In genomic region chr9:34457266-34458012, GRCh38 we compare ENCODE assay signal across 8 cellular contexts. TPM values are rescaled to one million over a fixed set of nuclear protein-coding genes. Genes with fewer than 3 reads are reported as not detected.
A peak's percentile ranks its signal among the peaks of the same experiment; 100 is the strongest.
DNase-seq lines count a peak whose midpoint lies in the region; ATAC-seq and TF ChIP-seq lines count a peak whose summit lies in the region.

No MANE protein-coding gene starts in this region.

- ATAC-seq in HG03520 (IDR thresholded peaks at IDR 0.05; ENCODE audit: unreplicated experiment) = no peak

- TF ChIP-seq CTCF in type B pancreatic cell (conservative IDR thresholded peaks at IDR 0.05) = no peak

- peak overlapping the region; percentile 87 for H3K27ac Mint-ChIP-seq in type B pancreatic cell

- peak; percentile 84 for DNase-seq in EH (ENCODE audit: low read depth)
- peak; percentile 32 for DNase-seq in NCI-H1092 (lab: John Stamatoyannopoulos, UW)
- peak; percentile 24 for DNase-seq in activated CD8-positive, alpha-beta memory T cell treated with anti-CD3 and anti-CD28 coated beads, Interleukin-2, amount 50 U/mL, for 4 hours
- DNase-seq in fibroblast of gingiva (ENCODE audit: low read depth) = peak; percentile 65
- peak; percentile 68 for DNase-seq in mucosa of gallbladder (ENCODE audit: low spot score)
- peak; percentile 69 for DNase-seq in type B pancreatic cell (ENCODE audit: extremely low spot score, unreplicated experiment)
- DNase-seq in NOMO-1 treated with DMSO at 0.1 percent for 48 hours (lab: John Stamatoyannopoulos, UW; ENCODE audit: unreplicated experiment) = no peak

- H3K27me3 Mint-ChIP-seq in type B pancreatic cell = peaks cover 41% of the 10 kb centered on the region

- no peaks in the 10 kb centered on the region for H3K9me3 Mint-ChIP-seq in type B pancreatic cell

- peak overlapping the region; percentile 95 for H3K4me3 Mint-ChIP-seq in type B pancreatic cell

- peaks cover 19% of the 10 kb centered on the region for H3K4me1 Mint-ChIP-seq in type B pancreatic cell (ENCODE audit: unreplicated experiment)

- no peaks in the 10 kb centered on the region for H3K36me3 Mint-ChIP-seq in type B pancreatic cell

RNA-seq across cellular contexts. Expression of gene FAM219A, which starts 0.9 kb away (rescaled TPM):
- total RNA-seq in mucosa of gallbladder (24.0 TPM), type B pancreatic cell (ENCODE audit: low replicate concordance) (13.4 and 22.4 TPM in 2 replicates)

RNA-seq across cellular contexts. Expression of gene DNAI1, which starts 1.2 kb away (rescaled TPM):
- total RNA-seq in mucosa of gallbladder (0.52 TPM), type B pancreatic cell (ENCODE audit: low replicate concordance) (0.69 and 4.4 TPM in 2 replicates)
